Comparison of ENCODE assay signal across 17 cellular contexts in the genomic region with DNA sequence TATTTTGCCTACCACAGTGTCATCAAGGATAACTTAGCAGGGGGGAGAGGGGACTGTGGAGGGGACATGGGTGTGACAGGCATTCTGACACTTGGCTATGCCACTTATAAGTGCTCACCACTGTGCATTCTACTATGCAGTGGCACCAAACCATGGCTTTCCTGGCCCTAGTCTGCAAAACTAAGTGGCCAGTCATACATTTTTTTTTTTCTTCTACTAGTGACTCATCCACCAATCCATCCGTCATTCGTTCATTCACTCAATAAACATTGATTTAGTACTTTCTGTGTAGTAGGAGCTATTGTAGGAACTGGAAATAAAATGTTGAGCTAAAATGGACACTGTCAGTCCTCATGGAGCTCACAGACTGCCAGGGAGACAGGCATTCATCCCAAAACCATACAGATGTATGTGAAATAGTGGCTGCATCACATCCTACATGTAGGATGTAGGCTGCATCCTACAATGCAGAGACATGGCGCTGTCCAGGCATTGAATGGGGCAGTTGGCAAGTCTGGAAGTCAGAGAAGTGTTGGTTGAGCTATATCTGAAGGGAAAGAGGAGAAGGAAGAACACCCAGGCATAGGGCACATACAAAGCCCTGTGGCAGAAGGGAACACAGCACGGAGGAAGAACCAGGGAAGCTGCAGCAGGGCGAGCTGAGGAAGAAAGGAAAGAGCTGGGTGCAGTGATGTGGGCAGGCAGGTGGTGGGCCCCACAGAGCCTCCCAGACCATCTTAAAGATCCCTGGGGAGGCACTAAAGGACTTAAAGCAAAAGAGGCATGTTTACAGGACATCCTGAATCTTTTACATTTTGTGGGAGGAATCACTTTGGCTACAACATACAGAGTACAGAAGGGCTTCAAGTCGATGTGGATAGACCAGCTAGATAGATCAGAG.
DNase-seq lines count a peak whose midpoint lies in the region; ATAC-seq and TF ChIP-seq lines count a peak whose summit lies in the region.
"Had no signal": no experiment of that assay in that cellular context is flagged by ENCODE, and none has a peak within 500 bp of the region (broad histone marks: within the 10 kb centered on the region; RNA-seq: fewer than 3 reads in every experiment).

No MANE protein-coding gene starts in this region.

- TF ChIP-seq CTCF in choroid plexus epithelial cell (conservative IDR thresholded peaks at IDR 0.05; ENCODE audit: low read depth, low read length): no peak
- TF ChIP-seq CTCF in osteoblast (IDR thresholded peaks at IDR 0.05; ENCODE audit: extremely low read depth, low read depth, low read length): no peak
- no peak for TF ChIP-seq CTCF in thyroid gland (IDR thresholded peaks at IDR 0.05)

- H3K79me2 ChIP-seq in osteoblast (ENCODE audit: insufficient read depth, low read length): no peaks in the 10 kb centered on the region
- H3K79me2 ChIP-seq: parathyroid adenoma had no signal

- no peaks in the 10 kb centered on the region for H3K27me3 ChIP-seq in osteoblast (ENCODE audit: insufficient read depth, low read length)
- H3K27me3 ChIP-seq in thyroid gland: no peaks in the 10 kb centered on the region
- H3K27me3 ChIP-seq: SJSA1, suprapubic skin had no signal

- H3K4me3 ChIP-seq in choroid plexus epithelial cell (ENCODE audit: low read depth, low read length) (no peak overlapping the region), osteoblast (ENCODE audit: insufficient read depth, low read length) (no peak overlapping the region), thyroid gland (replicated peaks in 1 of 3) (no peak overlapping the region)
- H3K4me3 ChIP-seq: left lung, SJSA1, suprapubic skin had no signal

- no peak for TF ChIP-seq POLR2A in thyroid gland (IDR thresholded peaks at IDR 0.05)

- H3K9me3 ChIP-seq in osteoblast (ENCODE audit: low read depth, low read length) (no peaks in the 10 kb centered on the region), thyroid gland (no peaks in the 10 kb centered on the region)
- H3K9me3 ChIP-seq: left lung, SJSA1, suprapubic skin had no signal

- H3K27ac ChIP-seq in osteoblast (ENCODE audit: low read depth, low read length) (no peak overlapping the region), thyroid gland (no peak overlapping the region)
- H3K27ac ChIP-seq: foreskin keratinocyte, left lung, parathyroid adenoma, suprapubic skin had no signal

- H3K36me3 ChIP-seq in osteoblast (ENCODE audit: insufficient read depth, low read length): no peaks in the 10 kb centered on the region
- H3K36me3 ChIP-seq in thyroid gland: no peaks in the 10 kb centered on the region
- H3K36me3 ChIP-seq: left lung, SJSA1, suprapubic skin had no signal

- WGBS in thyroid gland, 2 donors: 86 to 87% methylated on average over 6 of the region's 6 CpGs

- ATAC-seq in GM18907 (IDR thresholded peaks at IDR 0.05; ENCODE audit: unreplicated experiment): no peak
- ATAC-seq: activated CD4-positive, CD25-positive, alpha-beta regulatory T cell treated with anti-CD3 and anti-CD28 coated beads, Interleukin-2, amount 50 U/mL, for 24 hours had no signal

- peaks cover 30% of the 10 kb centered on the region for H3K4me1 ChIP-seq in osteoblast (ENCODE audit: insufficient read depth, low read length)
- H3K4me1 ChIP-seq in thyroid gland: peaks cover 0 to 10% of the 10 kb centered on the region in 2 donors
- H3K4me1 ChIP-seq: foreskin keratinocyte, left lung, parathyroid adenoma had no signal

- no peaks in the 10 kb centered on the region for H4K20me1 ChIP-seq in osteoblast (ENCODE audit: insufficient read depth, low read length)

- H3K4me2 ChIP-seq in osteoblast (ENCODE audit: insufficient read depth, low read length): no peak overlapping the region

- H2AFZ ChIP-seq in osteoblast (ENCODE audit: low read length): no peak overlapping the region
- H2AFZ ChIP-seq: parathyroid adenoma had no signal

- intact Hi-C loops in thyroid gland (cut with DNase I): no loop called here

- DNase-seq in DMS53 treated with DMSO at 0.1 percent for 48 hours (lab: John Stamatoyannopoulos, UW; ENCODE audit: unreplicated experiment) (peak; percentile 29), HT1080 (ENCODE audit: low read depth) (peak; percentile 57), choroid plexus epithelial cell (ENCODE audit: low read depth) (peak; percentile 28), osteoblast (ENCODE audit: insufficient read length, low spot score, missing footprints) (peak; percentile 84), GDM1 (lab: John Stamatoyannopoulos, UW) (no peak), thyroid gland (no peak)
- DNase-seq: endodermal cell; left lung; NCI-H2029; OCI-M1; stimulated activated CD4-positive, alpha-beta T cell treated with anti-CD3 and anti-CD28 coated beads, Interleukin-2, amount 100 ng/mL, for 48 hours had no signal

Comparison
In these comparisons a context has a peak if more than half of its experiments do, and no peak if none do; other contexts are left out.
1. DNase-seq: peak in DMS53 treated with DMSO at 0.1 percent for 48 hours (single experiment), HT1080 (single experiment), choroid plexus epithelial cell (single experiment) and osteoblast (single experiment); none in GDM1 (single experiment) and thyroid gland (0 of 2).